ENCODE assay signal across 1 cellular context in genomic region chr15:64559243-64559642, GRCh38.
TF ChIP-seq lines count a peak whose summit lies in the region.

No MANE protein-coding gene starts in this region.

TF ChIP-seq in GM23338, 12 proteins besides CTCF, POLR2A, EP300 and RAD21:
- TF ChIP-seq STAT1 (IDR thresholded peaks at IDR 0.05; ENCODE audit: unreplicated experiment) = no peak
- no peak for TF ChIP-seq JUNB (IDR thresholded peaks at IDR 0.05; ENCODE audit: unreplicated experiment)
- TF ChIP-seq ZNF462 (CRISPR knock-in tag; IDR thresholded peaks at IDR 0.05) = no peak
- no peak for TF ChIP-seq ETS1 (IDR thresholded peaks at IDR 0.05)
- no peak for TF ChIP-seq EZH2 (IDR thresholded peaks at IDR 0.05; ENCODE audit: low read depth, unreplicated experiment)
- no peak for TF ChIP-seq CREB1 (CRISPR knock-in tag; IDR thresholded peaks at IDR 0.05; ENCODE audit: low read depth)
- no peak for TF ChIP-seq POLR2AphosphoS5 (IDR thresholded peaks at IDR 0.05; ENCODE audit: low read depth)
TF ChIP-seq in GM23338: peak in this region for 0.
